ENCODE assay signal across 12 cellular contexts in genomic region chr11:95714853-95715776, GRCh38.
A peak's percentile ranks its signal among the peaks of the same experiment; 100 is the strongest.
DNase-seq lines count a peak whose midpoint lies in the region; ATAC-seq, FAIRE-seq and TF ChIP-seq lines count a peak whose summit lies in the region.
"Had no signal": no experiment of that assay in that cellular context is flagged by ENCODE, and none has a peak within 500 bp of the region (broad histone marks: within the 10 kb centered on the region; RNA-seq: fewer than 3 reads in every experiment).

No MANE protein-coding gene starts in this region.

- no peaks in the 10 kb centered on the region for H3K79me2 ChIP-seq in K562 (ENCODE audit: control insufficient read depth, insufficient read depth, low read length)

- no peak for TF ChIP-seq RAD21 in K562 (CRISPR knock-in tag; conservative IDR thresholded peaks at IDR 0.05 in 1 of 2, IDR thresholded peaks at IDR 0.05 in 1 of 2)

- TF ChIP-seq POLR2A in K562 (conservative IDR thresholded peaks at IDR 0.05) = no peak
- TF ChIP-seq POLR2A in spleen (IDR thresholded peaks at IDR 0.05) = no peak
- TF ChIP-seq POLR2A in testis (IDR thresholded peaks at IDR 0.05) = no peak
- TF ChIP-seq POLR2A in Peyer's patch (IDR thresholded peaks at IDR 0.05) = no peak

- peak overlapping the region; percentile 45; the same call in 1 of the 2 replicates for H2AFZ ChIP-seq in K562 (ENCODE audit: low read depth, low read length)

- POLR2A ChIA-PET in activated CD8-positive, alpha-beta T cell treated with anti-CD3 and anti-CD28 coated beads for 36 hours (lab: Charles Lee) = interaction anchor here (0.6 to 1.4 kb wide), 3 partner anchors 18 to 47 kb away, joined by 3 read pairs; no protein-coding TSS in a partner anchor
- POLR2A ChIA-PET in activated CD8-positive, alpha-beta T cell treated with anti-CD3 and anti-CD28 coated beads, Interleukin-2, amount 10 ng/mL, durations not matched to agents 7 days and 5 days (lab: Charles Lee) = interaction anchor here (0.6 to 1.0 kb wide), 2 partner anchors 484 to 505 kb away, joined by 3 to 5 read pairs; partner anchors contain the start of gene SESN3
- POLR2A ChIA-PET in K562 (lab: Yijun Ruan, JAX) = interaction anchor here (0.6 to 1.4 kb wide), 4 partner anchors 19 to 732 kb away, joined by 3 to 7 read pairs (median 3); partner anchors contain the start of gene CEP57

- H3K9me3 ChIP-seq in K562 (replicated peaks; ENCODE audit: control insufficient read depth, insufficient read depth, low read depth, low read length) (no peaks in the 10 kb centered on the region), spleen (peaks cover 0 to 5% (median 0%) of the 10 kb centered on the region in 8 donors), testis (no peaks in the 10 kb centered on the region), Peyer's patch (no peaks in the 10 kb centered on the region)
- H3K9me3 ChIP-seq: A549, upper lobe of right lung had no signal

- no peak for DNase-seq in activated CD8-positive, alpha-beta T cell treated with anti-CD3 and anti-CD28 coated beads for 36 hours
- DNase-seq in activated CD8-positive, alpha-beta T cell treated with anti-CD3 and anti-CD28 coated beads, Interleukin-2, amount 10 ng/mL, durations not matched to agents 7 days and 5 days = no peak
- DNase-seq in K562 (ENCODE audit: extremely low read depth in 1 of 4, low spot score in 3 of 4) (no peak), spleen (no peak), testis (no peak), NCI-H526 treated with DMSO at 0.1 percent for 48 hours (lab: John Stamatoyannopoulos, UW) (no peak), Peyer's patch (no peak)
- DNase-seq: natural killer cell, upper lobe of right lung had no signal

- H3K9ac ChIP-seq in K562 (ENCODE audit: insufficient read depth in 1 of 2, low read depth in 2 of 2, low read length in 2 of 2) = no peak overlapping the region

- no peak overlapping the region for H3K4me3 Mint-ChIP-seq in activated CD8-positive, alpha-beta T cell treated with anti-CD3 and anti-CD28 coated beads for 36 hours
- H3K4me3 Mint-ChIP-seq in activated CD8-positive, alpha-beta T cell treated with anti-CD3 and anti-CD28 coated beads, Interleukin-2, amount 10 ng/mL, durations not matched to agents 7 days and 5 days = no peak overlapping the region
- H3K4me3 Mint-ChIP-seq: dendritic cell treated with granulocyte-macrophage colony-stimulating factor and Interleukin-4, amounts not matched to agents 40 ng/mL and 50 ng/mL, for 4 days; natural killer cell had no signal

- peaks cover 43% of the 10 kb centered on the region for H3K4me1 Mint-ChIP-seq in activated CD8-positive, alpha-beta T cell treated with anti-CD3 and anti-CD28 coated beads for 36 hours (ENCODE audit: low read depth)
- H3K4me1 Mint-ChIP-seq in activated CD8-positive, alpha-beta T cell treated with anti-CD3 and anti-CD28 coated beads, Interleukin-2, amount 10 ng/mL, durations not matched to agents 7 days and 5 days (ENCODE audit: low read depth) = peaks cover 19% of the 10 kb centered on the region

- TF ChIP-seq CTCF in activated CD8-positive, alpha-beta T cell treated with anti-CD3 and anti-CD28 coated beads for 36 hours (IDR thresholded peaks at IDR 0.05) = no peak
- TF ChIP-seq CTCF in K562 (IDR thresholded peaks at IDR 0.05 in 2 of 3, conservative IDR thresholded peaks at IDR 0.05 in 1 of 3; ENCODE audit: insufficient read depth in 2 of 3, low read depth in 1 of 3, low read length in 3 of 3) (no peak), spleen (IDR thresholded peaks at IDR 0.05 in 8 of 11, conservative IDR thresholded peaks at IDR 0.05 in 3 of 11) (no peak), testis (IDR thresholded peaks at IDR 0.05) (no peak), Peyer's patch (IDR thresholded peaks at IDR 0.05) (no peak)

- H3K9me1 ChIP-seq in K562 (ENCODE audit: control insufficient read depth, insufficient read depth, low read length) = no peaks in the 10 kb centered on the region

- intact Hi-C loops in activated CD8-positive, alpha-beta T cell treated with anti-CD3 and anti-CD28 coated beads for 36 hours (cut with micrococcal nuclease) = loop anchor here (10.0 kb wide), 1 partner anchor 370 kb away; no protein-coding TSS in a partner anchor
- intact Hi-C loops in K562 (cut with micrococcal nuclease) (no loop called here), spleen (cut with DNase I; ENCODE audit: low total_unique reads) (no loop called here), testis (cut with DNase I; ENCODE audit: low total_unique reads) (no loop called here)

- no peak for ATAC-seq in activated CD8-positive, alpha-beta T cell treated with anti-CD3 and anti-CD28 coated beads for 36 hours
- ATAC-seq in activated CD8-positive, alpha-beta T cell treated with anti-CD3 and anti-CD28 coated beads, Interleukin-2, amount 10 ng/mL, durations not matched to agents 7 days and 5 days = no peak
- ATAC-seq in HG03175 (IDR thresholded peaks at IDR 0.05; ENCODE audit: unreplicated experiment) (peak; percentile 37), K562 (no peak)
- ATAC-seq: A549, natural killer cell, upper lobe of right lung had no signal

- peak overlapping the region; percentile 43 for H3K27ac Mint-ChIP-seq in activated CD8-positive, alpha-beta T cell treated with anti-CD3 and anti-CD28 coated beads for 36 hours
- H3K27ac Mint-ChIP-seq in activated CD8-positive, alpha-beta T cell treated with anti-CD3 and anti-CD28 coated beads, Interleukin-2, amount 10 ng/mL, durations not matched to agents 7 days and 5 days = no peak overlapping the region
- H3K27ac Mint-ChIP-seq: dendritic cell treated with granulocyte-macrophage colony-stimulating factor and Interleukin-4, amounts not matched to agents 40 ng/mL and 50 ng/mL, for 4 days; natural killer cell had no signal

- H3K4me1 ChIP-seq in K562 (replicated peaks in 1 of 2; ENCODE audit: control insufficient read depth in 2 of 2, insufficient read depth in 2 of 2, low read length in 2 of 2) (peaks cover 0 to 18% of the 10 kb centered on the region in 2 experiments; a peak in 2 of 5 replicates), spleen (peaks cover 0 to 63% (median 23%) of the 10 kb centered on the region in 6 donors), testis (no peaks in the 10 kb centered on the region), Peyer's patch (peaks cover 0 to 15% (median 0%) of the 10 kb centered on the region in 4 donors)
- H3K4me1 ChIP-seq: A549, upper lobe of right lung had no signal

- H3K27me3 ChIP-seq in K562 (ENCODE audit: control insufficient read depth in 2 of 2, insufficient read depth in 2 of 2, low read length in 2 of 2) = no peaks in the 10 kb centered on the region
- H3K27me3 ChIP-seq in spleen (replicated peaks in 1 of 7) = no peaks in the 10 kb centered on the region
- H3K27me3 ChIP-seq in testis = no peaks in the 10 kb centered on the region
- no peaks in the 10 kb centered on the region for H3K27me3 ChIP-seq in Peyer's patch
- H3K27me3 ChIP-seq: upper lobe of right lung had no signal

- H3K36me3 Mint-ChIP-seq in activated CD8-positive, alpha-beta T cell treated with anti-CD3 and anti-CD28 coated beads for 36 hours (ENCODE audit: low read depth) = no peaks in the 10 kb centered on the region
- H3K36me3 Mint-ChIP-seq in activated CD8-positive, alpha-beta T cell treated with anti-CD3 and anti-CD28 coated beads, Interleukin-2, amount 10 ng/mL, durations not matched to agents 7 days and 5 days (ENCODE audit: low read depth) = no peaks in the 10 kb centered on the region
- H3K36me3 Mint-ChIP-seq: natural killer cell had no signal

- no peaks in the 10 kb centered on the region for H4K20me1 ChIP-seq in K562 (replicated peaks; ENCODE audit: control insufficient read depth, insufficient read depth, low read length)

- CTCF ChIA-PET in activated CD8-positive, alpha-beta T cell treated with anti-CD3 and anti-CD28 coated beads for 36 hours (lab: Charles Lee) = interaction anchor here (1.0 to 15.3 kb wide), 4 partner anchors 10 to 569 kb away, joined by 3 to 294 read pairs (median 19); no protein-coding TSS in a partner anchor
- CTCF ChIA-PET in activated CD8-positive, alpha-beta T cell treated with anti-CD3 and anti-CD28 coated beads, Interleukin-2, amount 10 ng/mL, durations not matched to agents 7 days and 5 days (lab: Charles Lee) = interaction anchor here (1.0 to 3.4 kb wide), 10 partner anchors 10 to 563 kb away, joined by 3 to 41 read pairs (median 6); partner anchors contain the start of gene SESN3
- CTCF ChIA-PET in K562 (lab: Yijun Ruan, JAX; ENCODE audit: low intra/inter-chr PET ratio) = interaction anchor here (0.7 kb wide), 1 partner anchor 128 kb away, joined by 3 read pairs; no protein-coding TSS in a partner anchor

- H3K9me3 Mint-ChIP-seq in activated CD8-positive, alpha-beta T cell treated with anti-CD3 and anti-CD28 coated beads for 36 hours = no peaks in the 10 kb centered on the region
- H3K9me3 Mint-ChIP-seq in activated CD8-positive, alpha-beta T cell treated with anti-CD3 and anti-CD28 coated beads, Interleukin-2, amount 10 ng/mL, durations not matched to agents 7 days and 5 days (ENCODE audit: insufficient read depth) = no peaks in the 10 kb centered on the region
- H3K9me3 Mint-ChIP-seq: natural killer cell had no signal

- H3K27ac ChIP-seq in K562 (ENCODE audit: extremely low read depth, low read depth, low read length) (no peak overlapping the region), spleen (peak overlapping the region; percentile 16 to 91 (median 76)), testis (no peak overlapping the region), Peyer's patch (peak overlapping the region in 2 of 4 donors; percentile 67 to 73)
- H3K27ac ChIP-seq: A549, upper lobe of right lung had no signal

- no TSS peak for BruUV-seq in K562 (replicated peaks; lab: Mats Ljungman, UMichigan)

- H3K27me3 Mint-ChIP-seq in activated CD8-positive, alpha-beta T cell treated with anti-CD3 and anti-CD28 coated beads for 36 hours = peaks cover 3% of the 10 kb centered on the region
- H3K27me3 Mint-ChIP-seq in activated CD8-positive, alpha-beta T cell treated with anti-CD3 and anti-CD28 coated beads, Interleukin-2, amount 10 ng/mL, durations not matched to agents 7 days and 5 days (ENCODE audit: low read depth) = no peaks in the 10 kb centered on the region
- H3K27me3 Mint-ChIP-seq: dendritic cell treated with granulocyte-macrophage colony-stimulating factor and Interleukin-4, amounts not matched to agents 40 ng/mL and 50 ng/mL, for 4 days had no signal

- FAIRE-seq in K562 (lab: Jason Lieb, UNC) = no peak
- FAIRE-seq: A549 had no signal

- H3K36me3 ChIP-seq in K562 (ENCODE audit: control insufficient read depth, insufficient read depth, low read length) = no peaks in the 10 kb centered on the region
- H3K36me3 ChIP-seq in spleen = no peaks in the 10 kb centered on the region
- no peaks in the 10 kb centered on the region for H3K36me3 ChIP-seq in testis (ENCODE audit: low read depth, missing control alignments)
- no peaks in the 10 kb centered on the region for H3K36me3 ChIP-seq in Peyer's patch
- H3K36me3 ChIP-seq: upper lobe of right lung had no signal

- TF ChIP-seq EP300 in K562 (IDR thresholded peaks at IDR 0.05; ENCODE audit: low read length) = no peak

- in situ Hi-C loops in K562 (cut with MboI) = no loop called here

- H3K4me2 ChIP-seq in K562 (ENCODE audit: insufficient read depth, low read length) = no peak overlapping the region
- H3K4me2 ChIP-seq: A549 had no signal

- WGBS in K562 (ENCODE audit: insufficient coverage, low coverage, missing lambda C conversion rate) = 55% methylated on average over 5 of the region's 5 CpGs
- WGBS in spleen, 5 donors = 54 to 64% (median 59%) methylated on average over 5 of the region's 5 CpGs
- WGBS in testis, 2 donors = 76 to 77% methylated on average over 5 of the region's 5 CpGs

- H3K4me3 ChIP-seq in K562 (no peak overlapping the region), spleen (no peak overlapping the region), testis (no peak overlapping the region), Peyer's patch (no peak overlapping the region)
- H3K4me3 ChIP-seq: A549, upper lobe of right lung had no signal

Comparison
In these comparisons a context has a peak if more than half of its experiments do, and no peak if none do; other contexts are left out.
1. H3K27ac ChIP-seq: peak in spleen (8 of 8); none in K562 (single experiment) and testis (0 of 2).